ENCODE assay signal across 11 cellular contexts in the genomic region with DNA sequence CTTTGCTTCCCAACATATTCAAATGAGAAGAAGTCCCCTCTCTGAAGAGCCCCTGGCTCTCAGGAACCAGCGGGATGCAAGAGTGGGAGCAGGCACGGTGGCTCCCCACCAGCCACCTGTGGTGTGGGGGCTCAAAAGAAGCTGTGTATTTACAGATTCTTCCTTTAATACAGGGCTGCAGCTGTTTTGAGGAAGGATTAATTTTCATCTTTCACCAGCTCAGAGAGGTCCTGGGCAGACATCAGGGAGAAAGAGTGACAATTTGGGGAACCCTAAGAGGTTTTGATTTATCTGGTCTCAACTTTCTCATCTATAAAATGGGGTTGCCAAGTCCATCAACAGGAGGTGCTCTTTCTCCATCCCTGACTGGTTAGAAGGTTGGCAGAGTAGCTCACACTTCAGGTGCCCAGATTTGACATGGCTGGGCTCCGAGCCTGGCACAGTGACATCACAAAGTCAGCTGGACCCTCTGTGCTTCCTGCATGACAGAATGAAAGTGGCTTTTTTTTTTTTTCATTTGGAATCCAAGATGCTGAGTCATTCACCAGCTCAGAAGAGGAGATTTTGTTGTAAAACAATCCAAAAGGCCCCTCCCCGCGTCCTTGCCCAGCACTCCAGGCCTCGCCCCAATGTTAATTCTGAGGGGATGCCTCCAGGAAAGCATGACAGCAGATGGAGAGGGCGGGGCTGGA. TPM values are rescaled to one million over a fixed set of nuclear protein-coding genes. Genes with fewer than 3 reads are reported as not detected.
DNase-seq lines count a peak whose midpoint lies in the region; ATAC-seq and TF ChIP-seq lines count a peak whose summit lies in the region.
"Had no signal": no experiment of that assay in that cellular context is flagged by ENCODE, and none has a peak within 500 bp of the region (broad histone marks: within the 10 kb centered on the region; RNA-seq: fewer than 3 reads in every experiment).

No MANE protein-coding gene starts in this region.

- POLR2A ChIA-PET in RWPE1 (lab: Yijun Ruan, JAX; ENCODE audit: low non-redundant PET): no interaction called here

- CTCF ChIA-PET in RWPE1 (lab: Yijun Ruan, JAX): interaction anchor here (0.6 to 1.1 kb wide), 6 partner anchors 8 to 469 kb away, joined by 3 to 4 read pairs (median 4); no protein-coding TSS in a partner anchor

- ATAC-seq in Right ventricle myocardium inferior (peak; percentile 81), gastroesophageal sphincter (peak; percentile 39), GM21723 (IDR thresholded peaks at IDR 0.05; ENCODE audit: unreplicated experiment) (no peak)

- H3K27me3 ChIP-seq in left ventricle myocardium inferior (ENCODE audit: low read depth) (peaks cover 78% of the 10 kb centered on the region), gastroesophageal sphincter (peaks cover 28% of the 10 kb centered on the region), vagina (no peaks in the 10 kb centered on the region), esophagus muscularis mucosa (peaks cover 0 to 33% (median 4%) of the 10 kb centered on the region in 4 donors)
- H3K27me3 ChIP-seq: uterus had no signal

- H3K9me3 ChIP-seq in left ventricle myocardium inferior (replicated peaks) (no peaks in the 10 kb centered on the region), gastroesophageal sphincter (peaks cover 0 to 4% (median 0%) of the 10 kb centered on the region in 3 donors), vagina (no peaks in the 10 kb centered on the region), esophagus muscularis mucosa (no peaks in the 10 kb centered on the region)
- H3K9me3 ChIP-seq: uterus had no signal

- H3K4me1 ChIP-seq in left ventricle myocardium inferior: no peaks in the 10 kb centered on the region
- no peaks in the 10 kb centered on the region for H3K4me1 ChIP-seq in gastroesophageal sphincter
- peaks cover 9% of the 10 kb centered on the region for H3K4me1 ChIP-seq in vagina
- H3K4me1 ChIP-seq in esophagus muscularis mucosa: peaks cover 0 to 6% (median 0%) of the 10 kb centered on the region in 4 donors
- H3K4me1 ChIP-seq: uterus had no signal

- H3K27ac ChIP-seq in left ventricle myocardium inferior (replicated peaks): no peak overlapping the region
- H3K27ac ChIP-seq in RWPE1: peak overlapping the region; percentile 49
- H3K27ac ChIP-seq in gastroesophageal sphincter: no peak overlapping the region
- peak overlapping the region; percentile 43 for H3K27ac ChIP-seq in vagina
- H3K27ac ChIP-seq in esophagus muscularis mucosa (replicated peaks in 1 of 4): no peak overlapping the region
- H3K27ac ChIP-seq: uterus had no signal

- intact Hi-C loops in Right ventricle myocardium inferior (cut with DNase I) (no loop called here), left ventricle myocardium inferior (cut with micrococcal nuclease) (no loop called here), vagina (cut with DNase I) (no loop called here), esophagus muscularis mucosa (cut with DNase I) (no loop called here)

- 50% methylated on average over 1 of the region's 7 CpGs; no CpG with 5 or more reads in 1 of the 2 donors for WGBS in gastroesophageal sphincter (ENCODE audit: low coverage in 1 of 2), 2 donors
- WGBS in esophagus muscularis mucosa: 50% methylated on average over 6 of the region's 7 CpGs

- H3K36me3 ChIP-seq in left ventricle myocardium inferior: no peaks in the 10 kb centered on the region
- H3K36me3 ChIP-seq in gastroesophageal sphincter: no peaks in the 10 kb centered on the region
- H3K36me3 ChIP-seq in vagina: no peaks in the 10 kb centered on the region
- H3K36me3 ChIP-seq in esophagus muscularis mucosa: no peaks in the 10 kb centered on the region
- H3K36me3 ChIP-seq: uterus had no signal

- TF ChIP-seq EP300 in gastroesophageal sphincter (IDR thresholded peaks at IDR 0.05): no peak
- TF ChIP-seq EP300 in esophagus muscularis mucosa (IDR thresholded peaks at IDR 0.05): no peak

- TF ChIP-seq CTCF in left ventricle myocardium inferior (IDR thresholded peaks at IDR 0.05; ENCODE audit: borderline replicate concordance) (no peak), RWPE1 (conservative IDR thresholded peaks at IDR 0.05; ENCODE audit: low read depth) (no peak; the same call in 1 of the 2 replicates), gastroesophageal sphincter (IDR thresholded peaks at IDR 0.05) (no peak), vagina (IDR thresholded peaks at IDR 0.05) (no peak), esophagus muscularis mucosa (IDR thresholded peaks at IDR 0.05) (no peak)

- DNase-seq in Right ventricle myocardium inferior (ENCODE audit: missing footprints) (no peak), left ventricle myocardium inferior (no peak), RWPE1 (ENCODE audit: low spot score) (peak; percentile 83), vagina (ENCODE audit: extremely low spot score in 2 of 2) (no peak), esophagus muscularis mucosa (ENCODE audit: extremely low spot score) (no peak), GDM1 (lab: John Stamatoyannopoulos, UW) (no peak)
- DNase-seq: CD4-positive, CD25-positive, alpha-beta regulatory T cell; occipital lobe; uterus had no signal

- no peak overlapping the region for H3K4me3 ChIP-seq in left ventricle myocardium inferior
- no peak overlapping the region for H3K4me3 ChIP-seq in gastroesophageal sphincter
- H3K4me3 ChIP-seq in vagina: no peak overlapping the region
- H3K4me3 ChIP-seq in esophagus muscularis mucosa: no peak overlapping the region
- H3K4me3 ChIP-seq: uterus had no signal

- TF ChIP-seq POLR2A in gastroesophageal sphincter (IDR thresholded peaks at IDR 0.05) (no peak), vagina (IDR thresholded peaks at IDR 0.05) (no peak), esophagus muscularis mucosa (IDR thresholded peaks at IDR 0.05; ENCODE audit: low read depth) (no peak)

RNA-seq across cellular contexts. Expression of gene SIX2, which starts 15.5 kb away (rescaled TPM):
- total RNA-seq in Right ventricle myocardium inferior (0.65 TPM), left ventricle myocardium inferior (0.91 TPM), gastroesophageal sphincter (1 to 10 TPM in 3 of 4 donors, not detected in 1; 1.2 to 1.7 (median 1.5) TPM), vagina (16.7 TPM), esophagus muscularis mucosa (1 to 10 TPM in 3 of 4 donors, under 1 TPM in 1; under 0.01 to 1.9 (median 1.5) TPM)
- total RNA-seq: CD4-positive, CD25-positive, alpha-beta regulatory T cell had no signal

Comparison
In these comparisons a context has a peak if more than half of its experiments do, and no peak if none do; other contexts are left out.
1. H3K27ac ChIP-seq: peak in RWPE1 (single experiment) and vagina (single experiment); none in left ventricle myocardium inferior (single experiment), gastroesophageal sphincter (0 of 4) and esophagus muscularis mucosa (0 of 4).